In genomic region chr10:76632158-76633051, GRCh38 we compare ENCODE assay signal across 9 cellular contexts.
A peak's percentile ranks its signal among the peaks of the same experiment; 100 is the strongest.
DNase-seq lines count a peak whose midpoint lies in the region; ATAC-seq, FAIRE-seq and TF ChIP-seq lines count a peak whose summit lies in the region.
"Had no signal": no experiment of that assay in that cellular context is flagged by ENCODE, and none has a peak within 500 bp of the region (broad histone marks: within the 10 kb centered on the region; RNA-seq: fewer than 3 reads in every experiment).

No MANE protein-coding gene starts in this region.

- H3K27ac ChIP-seq in PC-3 (ENCODE audit: low read length) = no peak overlapping the region
- H3K27ac ChIP-seq in left ventricle myocardium inferior (replicated peaks) = peak overlapping the region; percentile 39

- H3K4me2 ChIP-seq in PC-3 (ENCODE audit: low read length) = no peak overlapping the region

- ATAC-seq in PC-3 (peak; percentile 80), GM21515 (IDR thresholded peaks at IDR 0.05; ENCODE audit: unreplicated experiment) (no peak)

- H3K4me1 ChIP-seq in PC-3 (ENCODE audit: insufficient read depth, low read length) (peaks cover 12% of the 10 kb centered on the region), left ventricle myocardium inferior (peaks cover 18% of the 10 kb centered on the region)

- H4K20me1 ChIP-seq in PC-3 (ENCODE audit: low read length) = no peaks in the 10 kb centered on the region

- POLR2A ChIA-PET in PC-3 (lab: Charles Lee; ENCODE audit: unreplicated experiment) = no interaction called here

- peak; percentile 28 for TF ChIP-seq CTCF in AG09319 (IDR thresholded peaks at IDR 0.05; ENCODE audit: low read depth, low read length)
- peak; percentile 55 for TF ChIP-seq CTCF in HFF-Myc (IDR thresholded peaks at IDR 0.05; ENCODE audit: low read depth, low read length, missing control alignments)
- TF ChIP-seq CTCF in PC-3 (conservative IDR thresholded peaks at IDR 0.05; ENCODE audit: low read depth, low read length) = peak; percentile 99
- peak; percentile 33 for TF ChIP-seq CTCF in left ventricle myocardium inferior (IDR thresholded peaks at IDR 0.05; ENCODE audit: borderline replicate concordance)
- no peak for TF ChIP-seq CTCF in lower leg skin (IDR thresholded peaks at IDR 0.05)

- no peak overlapping the region for H3K9ac ChIP-seq in PC-3 (ENCODE audit: low read length)

- no peaks in the 10 kb centered on the region for H3K9me3 ChIP-seq in PC-3 (ENCODE audit: low read length)
- no peaks in the 10 kb centered on the region for H3K9me3 ChIP-seq in left ventricle myocardium inferior (replicated peaks)

- CTCF ChIA-PET in PC-3 (lab: Charles Lee) = no interaction called here

- no peaks in the 10 kb centered on the region for H3K9me2 ChIP-seq in PC-3 (replicated peaks; ENCODE audit: low read length)

- intact Hi-C loops in PC-3 (cut with micrococcal nuclease) (loop anchor here (1.0 kb wide), 1 partner anchor 352 kb away; no protein-coding TSS in a partner anchor), left ventricle myocardium inferior (cut with micrococcal nuclease) (no loop called here), lower leg skin (cut with DNase I; ENCODE audit: low total_unique reads) (no loop called here)

- H3K36me3 ChIP-seq in PC-3 (ENCODE audit: low read depth, low read length) (no peaks in the 10 kb centered on the region), left ventricle myocardium inferior (no peaks in the 10 kb centered on the region)

- no peak for DNase-seq in AG09319 (ENCODE audit: extremely low read depth, low read depth)
- no peak for DNase-seq in HFF-Myc (ENCODE audit: extremely low read depth, low read depth)
- DNase-seq in PC-3 = peak; percentile 90
- no peak for DNase-seq in left ventricle myocardium inferior
- DNase-seq in urothelium cell line (ENCODE audit: low spot score) = peak; percentile 47
- no peak for DNase-seq in dermis blood vessel endothelial cell
- DNase-seq in lower leg skin (ENCODE audit: low spot score in 2 of 2) = no peak
- DNase-seq: activated naive CD8-positive, alpha-beta T cell treated with anti-CD3 and anti-CD28 coated beads, Interleukin-2, amount 10 ng/mL, durations not matched to agents 7 days and 5 days had no signal

- no TSS peak for BruUV-seq in PC-3 (replicated peaks; lab: Mats Ljungman, UMichigan)

- H3K27me3 ChIP-seq in PC-3 (ENCODE audit: low read length) = peaks cover 6% of the 10 kb centered on the region; the same call in 1 of the 2 replicates
- no peaks in the 10 kb centered on the region for H3K27me3 ChIP-seq in left ventricle myocardium inferior (ENCODE audit: low read depth)

- no peak for FAIRE-seq in urothelium cell line (lab: Jason Lieb, UNC)

- no peaks in the 10 kb centered on the region for H3K79me2 ChIP-seq in PC-3 (ENCODE audit: low read length)

- 47 to 49% methylated on average over 16 of the region's 16 CpGs for WGBS in lower leg skin, 2 donors

- H3K4me3 ChIP-seq in HFF-Myc (replicated peaks; ENCODE audit: low read depth, low read length) (no peak overlapping the region), PC-3 (ENCODE audit: low read length) (no peak overlapping the region), left ventricle myocardium inferior (no peak overlapping the region), lower leg skin (ENCODE audit: low read depth, poor library complexity, severe bottlenecking) (no peak overlapping the region)

- no peaks in the 10 kb centered on the region for H3F3A ChIP-seq in PC-3 (ENCODE audit: low read length, unreplicated experiment)

- no peak for TF ChIP-seq POLR2A in lower leg skin (IDR thresholded peaks at IDR 0.05)

- H2AFZ ChIP-seq in PC-3 (ENCODE audit: low read length) = no peak overlapping the region

Comparison
In these comparisons a context has a peak if more than half of its experiments do, and no peak if none do; other contexts are left out.
1. DNase-seq: peak in PC-3 (single experiment) and urothelium cell line (single experiment); none in AG09319 (single experiment), HFF-Myc (single experiment), left ventricle myocardium inferior (single experiment), dermis blood vessel endothelial cell (single experiment) and lower leg skin (0 of 2).
2. CTCF ChIP-seq: peak in AG09319 (single experiment), HFF-Myc (single experiment), PC-3 (single experiment) and left ventricle myocardium inferior (single experiment); none in lower leg skin (0 of 3).